In the genomic region with DNA sequence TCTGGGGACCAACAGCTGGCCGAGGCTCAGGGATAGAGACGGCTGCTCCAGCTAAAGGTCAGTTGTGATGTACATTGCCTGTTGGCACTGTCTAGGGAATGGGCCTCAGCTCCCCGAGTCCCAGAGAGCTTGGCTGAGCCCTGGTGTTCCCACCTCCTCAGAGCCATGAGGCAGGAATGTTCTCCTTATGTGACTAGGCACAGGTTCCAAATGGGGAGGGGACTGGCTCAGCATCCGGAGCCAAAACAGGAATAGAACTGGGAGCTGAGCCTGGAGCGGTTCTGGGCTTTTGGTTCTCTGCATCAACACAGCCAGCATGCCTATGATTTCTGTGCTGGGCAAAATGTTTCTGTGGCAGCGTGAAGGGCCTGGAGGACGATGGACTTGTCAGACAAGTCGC, we compare ENCODE assay signal across 8 cellular contexts. TPM values are rescaled to one million over a fixed set of nuclear protein-coding genes. Genes with fewer than 3 reads are reported as not detected.
DNase-seq lines count a peak whose midpoint lies in the region; ATAC-seq and TF ChIP-seq lines count a peak whose summit lies in the region.

A gene with protein sequence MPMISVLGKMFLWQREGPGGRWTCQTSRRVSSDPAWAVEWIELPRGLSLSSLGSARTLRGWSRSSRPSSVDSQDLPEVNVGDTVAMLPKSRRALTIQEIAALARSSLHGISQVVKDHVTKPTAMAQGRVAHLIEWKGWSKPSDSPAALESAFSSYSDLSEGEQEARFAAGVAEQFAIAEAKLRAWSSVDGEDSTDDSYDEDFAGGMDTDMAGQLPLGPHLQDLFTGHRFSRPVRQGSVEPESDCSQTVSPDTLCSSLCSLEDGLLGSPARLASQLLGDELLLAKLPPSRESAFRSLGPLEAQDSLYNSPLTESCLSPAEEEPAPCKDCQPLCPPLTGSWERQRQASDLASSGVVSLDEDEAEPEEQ (plus strand): TSS at position 286 of the 400 bp plus-strand sequence. CDS start 31 bp downstream, at position 317.

- peaks cover 52% of the 10 kb centered on the region for H3K4me1 Mint-ChIP-seq in stimulated activated naive CD8-positive, alpha-beta T cell treated with anti-CD3 and anti-CD28 coated beads, Interleukin-15, Interleukin-2, amounts not matched to agents 100 ng/mL and 50 ng/mL, for 24 hours (ENCODE audit: low read depth)
- peaks cover 40 to 60% of the 10 kb centered on the region in 2 donors for H3K4me1 Mint-ChIP-seq in stimulated activated naive B cell treated with anti-CD40 and anti-IgM and Interleukin-4, amounts not matched to agents 10 μg/mL and 1 μg/mL and 100 μg/mL, for 72 hours

- H3K4me3 ChIP-seq in left lung: peak within 1 kb of the TSS; percentile 78 to 84

- TF ChIP-seq CTCF in left lung (IDR thresholded peaks at IDR 0.05): no peak

- DNase-seq in stimulated activated naive CD8-positive, alpha-beta T cell treated with anti-CD3 and anti-CD28 coated beads, Interleukin-15, Interleukin-2, amounts not matched to agents 100 U/mL and 50 U/mL, for 24 hours: no peak
- DNase-seq in cerebellar cortex (ENCODE audit: low spot score) (peak; percentile 88), left lung (peak in 1 of 2 donors; percentile 41), NCI-H1417 treated with DMSO at 0.1 percent for 48 hours (lab: John Stamatoyannopoulos, UW) (no peak)
- no peak for DNase-seq in stimulated activated naive B cell treated with anti-CD40 and anti-IgM and Interleukin-4, amounts not matched to agents 10 μg/mL and 1 μg/mL and 100 μg/mL, for 72 hours

- H3K27me3 ChIP-seq in left lung: no peaks in the 10 kb centered on the region

- H3K36me3 Mint-ChIP-seq in stimulated activated naive CD8-positive, alpha-beta T cell treated with anti-CD3 and anti-CD28 coated beads, Interleukin-15, Interleukin-2, amounts not matched to agents 100 ng/mL and 50 ng/mL, for 24 hours (ENCODE audit: low read depth): peaks cover 31% of the 10 kb centered on the region
- H3K36me3 Mint-ChIP-seq in stimulated activated naive B cell treated with anti-CD40 and anti-IgM and Interleukin-4, amounts not matched to agents 10 μg/mL and 1 μg/mL and 100 μg/mL, for 72 hours: peaks cover 35 to 50% of the 10 kb centered on the region in 2 donors

- H3K4me1 ChIP-seq in left lung: peaks cover 19 to 72% of the 10 kb centered on the region in 2 donors

- H3K27me3 Mint-ChIP-seq in stimulated activated naive CD8-positive, alpha-beta T cell treated with anti-CD3 and anti-CD28 coated beads, Interleukin-15, Interleukin-2, amounts not matched to agents 100 ng/mL and 50 ng/mL, for 24 hours: no peaks in the 10 kb centered on the region
- H3K27me3 Mint-ChIP-seq in stimulated activated naive B cell treated with anti-CD40 and anti-IgM and Interleukin-4, amounts not matched to agents 10 μg/mL and 1 μg/mL and 100 μg/mL, for 72 hours: no peaks in the 10 kb centered on the region

- H3K27ac Mint-ChIP-seq in stimulated activated naive CD8-positive, alpha-beta T cell treated with anti-CD3 and anti-CD28 coated beads, Interleukin-15, Interleukin-2, amounts not matched to agents 100 ng/mL and 50 ng/mL, for 24 hours: peak within 1 kb of the TSS; percentile 81
- H3K27ac Mint-ChIP-seq in stimulated activated naive B cell treated with anti-CD40 and anti-IgM and Interleukin-4, amounts not matched to agents 10 μg/mL and 1 μg/mL and 100 μg/mL, for 72 hours: peak within 1 kb of the TSS; percentile 94

- no peaks in the 10 kb centered on the region for H3K9me3 Mint-ChIP-seq in stimulated activated naive CD8-positive, alpha-beta T cell treated with anti-CD3 and anti-CD28 coated beads, Interleukin-15, Interleukin-2, amounts not matched to agents 100 ng/mL and 50 ng/mL, for 24 hours
- no peaks in the 10 kb centered on the region for H3K9me3 Mint-ChIP-seq in stimulated activated naive B cell treated with anti-CD40 and anti-IgM and Interleukin-4, amounts not matched to agents 10 μg/mL and 1 μg/mL and 100 μg/mL, for 72 hours

- intact Hi-C loops in left lung (cut with DNase I): no loop called here

- H3K9me3 ChIP-seq in left lung: no peaks in the 10 kb centered on the region

- peak within 1 kb of the TSS; percentile 88 for H3K4me3 Mint-ChIP-seq in stimulated activated naive CD8-positive, alpha-beta T cell treated with anti-CD3 and anti-CD28 coated beads, Interleukin-15, Interleukin-2, amounts not matched to agents 100 ng/mL and 50 ng/mL, for 24 hours
- peak within 1 kb of the TSS; percentile 91 to 95 for H3K4me3 Mint-ChIP-seq in stimulated activated naive B cell treated with anti-CD40 and anti-IgM and Interleukin-4, amounts not matched to agents 10 μg/mL and 1 μg/mL and 100 μg/mL, for 72 hours

- ATAC-seq in stimulated activated naive CD8-positive, alpha-beta T cell treated with anti-CD3 and anti-CD28 coated beads, Interleukin-15, Interleukin-2, amounts not matched to agents 100 U/mL and 50 U/mL, for 24 hours: no peak
- no peak for ATAC-seq in left lung
- ATAC-seq in stimulated activated naive B cell treated with anti-CD40 and anti-IgM and Interleukin-4, amounts not matched to agents 10 μg/mL and 1 μg/mL and 100 μg/mL, for 72 hours (replicated peaks): no peak
- ATAC-seq in GM19397 (IDR thresholded peaks at IDR 0.05; ENCODE audit: unreplicated experiment): no peak
- no peak for ATAC-seq in GM21529 (IDR thresholded peaks at IDR 0.05; ENCODE audit: unreplicated experiment)

- peak within 1 kb of the TSS; percentile 89 to 90 for H3K27ac ChIP-seq in left lung

- peaks cover 6 to 41% of the 10 kb centered on the region in 2 donors for H3K36me3 ChIP-seq in left lung

RNA-seq across cellular contexts. Expression of the gene that starts here (rescaled TPM):
- 10 to 100 TPM; 14.7 to 19.2 TPM for total RNA-seq in left lung
